ENCODE assay signal across 20 cellular contexts in genomic region chr2:119723784-119724467, GRCh38. TPM values are rescaled to one million over a fixed set of nuclear protein-coding genes. Genes with fewer than 3 reads are reported as not detected.
DNase-seq lines count a peak whose midpoint lies in the region; ATAC-seq and TF ChIP-seq lines count a peak whose summit lies in the region.
"Had no signal": no experiment of that assay in that cellular context is flagged by ENCODE, and none has a peak within 500 bp of the region (broad histone marks: within the 10 kb centered on the region; RNA-seq: fewer than 3 reads in every experiment).

No MANE protein-coding gene starts in this region.

- DNase-seq in DND-41 (no peak), HCEC 1CT (peak; percentile 13), coronary artery (ENCODE audit: low spot score) (peak; percentile 56), myocyte (ENCODE audit: low read depth) (peak; percentile 77), hypothalamus (lab: John Stamatoyannopoulos, UW) (no peak), esophagus squamous epithelium (lab: John Stamatoyannopoulos, UW) (no peak)
- DNase-seq: DMS79 treated with DMSO at 0.1 percent for 48 hours; effector CD4-positive, alpha-beta T cell; immature natural killer cell; mammary epithelial cell; naive thymus-derived CD4-positive, alpha-beta T cell; NCI-H1105 treated with DMSO at 0.1 percent for 48 hours; NCI-H2081 treated with DMSO at 0.1 percent for 48 hours; NCI-H510A; ovary; sigmoid colon; stimulated activated naive CD4-positive, alpha-beta T cell treated with Interleukin-2 at 50 U/mL for 16 hours; trophoblast cell had no signal

- H3K9me3 ChIP-seq in DND-41 (ENCODE audit: insufficient read depth, low read length, severe bottlenecking), result no peaks in the 10 kb centered on the region
- H3K9me3 ChIP-seq in esophagus squamous epithelium, result no peaks in the 10 kb centered on the region
- H3K9me3 ChIP-seq: ovary had no signal

- H3K27ac ChIP-seq in DND-41 (ENCODE audit: low read length), result no peak overlapping the region
- no peak overlapping the region for H3K27ac ChIP-seq in coronary artery
- no peak overlapping the region for H3K27ac ChIP-seq in esophagus squamous epithelium
- H3K27ac ChIP-seq: ovary, sigmoid colon had no signal

- 80 to 84% methylated on average over 7 to 9 of the region's 10 CpGs for WGBS in esophagus squamous epithelium, 2 donors

- H3K27me3 ChIP-seq in DND-41 (ENCODE audit: insufficient read depth, low read length, poor library complexity) (no peaks in the 10 kb centered on the region), esophagus squamous epithelium (no peaks in the 10 kb centered on the region)
- H3K27me3 ChIP-seq: ovary, sigmoid colon had no signal

- no peak overlapping the region for H3K4me2 ChIP-seq in DND-41 (ENCODE audit: insufficient read depth, low read length)

- no peaks in the 10 kb centered on the region for H3K4me1 ChIP-seq in DND-41 (ENCODE audit: insufficient read depth, low read length)
- no peaks in the 10 kb centered on the region for H3K4me1 ChIP-seq in esophagus squamous epithelium
- H3K4me1 ChIP-seq: sigmoid colon had no signal

- H4K20me1 ChIP-seq in DND-41 (ENCODE audit: insufficient read depth, low read length), result no peaks in the 10 kb centered on the region

- intact Hi-C loops in esophagus squamous epithelium (cut with DNase I), result no loop called here

- H3K9ac ChIP-seq in DND-41 (ENCODE audit: low read depth, low read length), result no peak overlapping the region

- no peaks in the 10 kb centered on the region for H3K79me2 ChIP-seq in DND-41 (ENCODE audit: insufficient read depth, low read length)

- no peak overlapping the region for H2AFZ ChIP-seq in DND-41 (ENCODE audit: low read depth, low read length)

- ATAC-seq in DND-41 (ENCODE audit: insufficient read depth, low read depth) (peak; percentile 80), GM21723 (IDR thresholded peaks at IDR 0.05; ENCODE audit: unreplicated experiment) (no peak)
- ATAC-seq: esophagus mucosa had no signal

- no peak for TF ChIP-seq CTCF in DND-41 (IDR thresholded peaks at IDR 0.05; ENCODE audit: borderline replicate concordance, extremely low read depth, low read length, poor library complexity, severe bottlenecking)
- TF ChIP-seq CTCF in coronary artery (IDR thresholded peaks at IDR 0.05), result no peak
- TF ChIP-seq CTCF in esophagus squamous epithelium (IDR thresholded peaks at IDR 0.05), result no peak

- TF ChIP-seq POLR2A in esophagus squamous epithelium (IDR thresholded peaks at IDR 0.05), result no peak

- H3K36me3 ChIP-seq in DND-41 (ENCODE audit: insufficient read depth, low read length) (no peaks in the 10 kb centered on the region), esophagus squamous epithelium (no peaks in the 10 kb centered on the region)
- H3K36me3 ChIP-seq: ovary, sigmoid colon had no signal

- H3K4me3 ChIP-seq in DND-41 (ENCODE audit: low read depth in 1 of 2, low read length in 2 of 2) (no peak overlapping the region), coronary artery (no peak overlapping the region), esophagus squamous epithelium (no peak overlapping the region)
- H3K4me3 ChIP-seq: ovary, sigmoid colon had no signal

RNA-seq across cellular contexts. Expression of gene PTPN4, which starts 35.8 kb away (rescaled TPM):
- total RNA-seq in myocyte (24.8 and 29.2 TPM in 2 replicates), esophagus squamous epithelium (10 to 100 TPM in 3 of 4 donors, 1 to 10 TPM in 1; 9.6 to 30.1 (median 18.4) TPM)
- polyA plus RNA-seq in myocyte (2012), result 5.9 TPM

RNA-seq across cellular contexts. Expression of gene TMEM177, which starts 44.9 kb away (rescaled TPM):
- total RNA-seq in myocyte (12.3 and 16.7 TPM in 2 replicates), esophagus squamous epithelium (10 to 100 TPM in 1 of 4 donors, 1 to 10 TPM in 3; 4.0 to 14.4 (median 6.1) TPM)
- polyA plus RNA-seq in myocyte (2012), result 8.4 TPM

Comparison
In these comparisons a context has a peak if more than half of its experiments do, and no peak if none do; other contexts are left out.
1. DNase-seq: peak in HCEC 1CT (single experiment), coronary artery (single experiment) and myocyte (single experiment); none in DND-41 (single experiment), hypothalamus (0 of 51) and esophagus squamous epithelium (single experiment).